16 cellular contexts compared by ENCODE assay signal in genomic region chr11:9016916-9017642, GRCh38. TPM values are rescaled to one million over a fixed set of nuclear protein-coding genes. Genes with fewer than 3 reads are reported as not detected.
DNase-seq lines count a peak whose midpoint lies in the region; ATAC-seq, FAIRE-seq and TF ChIP-seq lines count a peak whose summit lies in the region.
"Had no signal": no experiment of that assay in that cellular context is flagged by ENCODE, and none has a peak within 500 bp of the region (broad histone marks: within the 10 kb centered on the region; RNA-seq: fewer than 3 reads in every experiment).

No MANE protein-coding gene starts in this region.

- WGBS in HepG2 (ENCODE audit: low lambda C conversion rate), result 67% methylated on average over 6 of the region's 6 CpGs

- DNase-seq in EH (ENCODE audit: low read depth) (peak; percentile 10), OCI-LY7 (ENCODE audit: low spot score) (no peak), HepG2 (ENCODE audit: low spot score) (no peak), NCI-H526 (lab: John Stamatoyannopoulos, UW) (no peak), SIG-M5 (lab: John Stamatoyannopoulos, UW) (no peak), NCI-H1930 (lab: John Stamatoyannopoulos, UW) (no peak)
- DNase-seq: activated CD8-positive, alpha-beta T cell treated with anti-CD3 and anti-CD28 coated beads for 36 hours; activated T-cell treated with anti-CD3 and anti-CD28 coated beads, Interleukin-2, amount 50 U/mL, for 48 hours; Calu3; NCI-H2107; NCI-H774; stimulated activated naive B cell treated with anti-CD40 and anti-IgM and Interleukin-4, amounts not matched to agents 10 μg/mL and 1 μg/mL and 100 μg/mL, for 72 hours had no signal

- H3K27me3 ChIP-seq in Loucy (ENCODE audit: insufficient read depth, low read length, poor library complexity, severe bottlenecking) (no peaks in the 10 kb centered on the region), HepG2 (ENCODE audit: control insufficient read depth in 1 of 2, insufficient read depth in 2 of 2, low read length in 2 of 2) (peaks cover 0 to 22% of the 10 kb centered on the region in 2 experiments; a peak in 4 of 5 replicates)
- H3K27me3 ChIP-seq: gastroesophageal sphincter, thyroid gland had no signal

- ATAC-seq in HepG2 (no peak), GM18511 (IDR thresholded peaks at IDR 0.05; ENCODE audit: unreplicated experiment) (no peak)
- ATAC-seq: activated CD8-positive, alpha-beta T cell treated with anti-CD3 and anti-CD28 coated beads for 36 hours had no signal

- H3K79me2 ChIP-seq in Loucy (ENCODE audit: insufficient read depth, low read length) (no peaks in the 10 kb centered on the region), OCI-LY7 (ENCODE audit: insufficient read depth, low read depth, low read length) (no peaks in the 10 kb centered on the region), HepG2 (ENCODE audit: insufficient read depth, low read length) (no peaks in the 10 kb centered on the region)

- no peak for TF ChIP-seq EP300 in HepG2 (IDR thresholded peaks at IDR 0.05; ENCODE audit: low read depth in 2 of 2, low read length in 2 of 2)
- no peak for TF ChIP-seq EP300 in HepG2 (CRISPR knock-in tag; IDR thresholded peaks at IDR 0.05; ENCODE audit: borderline replicate concordance)

- no peak overlapping the region for H3K27ac ChIP-seq in OCI-LY7 (ENCODE audit: low read depth, low read length, poor library complexity, severe bottlenecking)
- H3K27ac ChIP-seq in HepG2 (ENCODE audit: extremely low read length, insufficient read depth, low read length), result no peak overlapping the region
- H3K27ac ChIP-seq: gastroesophageal sphincter, thyroid gland had no signal

- TF ChIP-seq RAD21 in HepG2 (CRISPR knock-in tag; IDR thresholded peaks at IDR 0.05), result no peak

- intact Hi-C loops in OCI-LY7 (cut with micrococcal nuclease; ENCODE audit: unreplicated experiment) (no loop called here), HepG2 (cut with micrococcal nuclease; ENCODE audit: unreplicated experiment) (loop anchor here (5.0 to 10.0 kb wide), 2 partner anchors 78 to 490 kb away; partner anchors contain the start of gene SCUBE2)

- no peaks in the 10 kb centered on the region for H3K4me1 ChIP-seq in Loucy (ENCODE audit: insufficient read depth, low read length, poor library complexity, severe bottlenecking)
- no peaks in the 10 kb centered on the region for H3K4me1 ChIP-seq in OCI-LY7 (ENCODE audit: insufficient read depth, low read length, poor library complexity, severe bottlenecking)
- no peaks in the 10 kb centered on the region for H3K4me1 ChIP-seq in HepG2 (ENCODE audit: insufficient read depth, low read length)

- TF ChIP-seq POLR2A in HepG2 (IDR thresholded peaks at IDR 0.05; ENCODE audit: insufficient read depth in 1 of 2, low read depth in 2 of 2, low read length in 2 of 2), result no peak

- FAIRE-seq in HepG2 (lab: Jason Lieb, UNC), result no peak

- H3K4me3 ChIP-seq in Loucy (ENCODE audit: low read length, poor library complexity, severe bottlenecking), result no peak overlapping the region
- H3K4me3 ChIP-seq in OCI-LY7 (ENCODE audit: low read depth, low read length, poor library complexity, severe bottlenecking), result no peak overlapping the region
- H3K4me3 ChIP-seq in HepG2 (replicated peaks in 1 of 3; ENCODE audit: insufficient read depth in 1 of 3, low read depth in 2 of 3, low read length in 3 of 3), result no peak overlapping the region
- H3K4me3 ChIP-seq: gastroesophageal sphincter, thyroid gland had no signal

- H3K9me2 ChIP-seq in Loucy (replicated peaks; ENCODE audit: low read depth, low read length) (no peaks in the 10 kb centered on the region), OCI-LY7 (ENCODE audit: insufficient read depth, low read length) (no peaks in the 10 kb centered on the region)

- H3K36me3 ChIP-seq in Loucy (ENCODE audit: insufficient read depth, low read length) (no peaks in the 10 kb centered on the region), OCI-LY7 (ENCODE audit: insufficient read depth, low read length) (no peaks in the 10 kb centered on the region), HepG2 (replicated peaks in 1 of 2; ENCODE audit: control insufficient read depth in 1 of 2, insufficient read depth in 2 of 2, low read length in 2 of 2) (no peaks in the 10 kb centered on the region)
- H3K36me3 ChIP-seq: gastroesophageal sphincter, thyroid gland had no signal

- TF ChIP-seq CTCF in Loucy (conservative IDR thresholded peaks at IDR 0.05; ENCODE audit: low read length) (no peak), OCI-LY7 (conservative IDR thresholded peaks at IDR 0.05; ENCODE audit: low read length) (no peak), HepG2 (CRISPR knock-in tag; IDR thresholded peaks at IDR 0.05) (no peak)

- H2AFZ ChIP-seq in Loucy (ENCODE audit: low read length), result peak overlapping the region; percentile 44
- peak overlapping the region; percentile 11 for H2AFZ ChIP-seq in OCI-LY7 (ENCODE audit: low read length)
- H2AFZ ChIP-seq in HepG2 (ENCODE audit: low read length), result no peak overlapping the region

- H3K9ac ChIP-seq in Loucy (ENCODE audit: low read depth, low read length, poor library complexity, severe bottlenecking), result no peak overlapping the region
- no peak overlapping the region for H3K9ac ChIP-seq in HepG2 (ENCODE audit: insufficient read depth, low read depth, low read length)

- POLR2A ChIA-PET in OCI-LY7 (lab: Charles Lee), result interaction anchor here (0.6 to 1.4 kb wide), 3 partner anchors 9 to 336 kb away, joined by 3 to 4 read pairs (median 3); no protein-coding TSS in a partner anchor
- POLR2A ChIA-PET in HepG2 (lab: Yijun Ruan, JAX), result no interaction called here

- in situ Hi-C loops in HepG2 (cut with HindIII; ENCODE audit: extremely low pct_ligation_motif_present, low pct_unique_long_range_greater_than_20kb), result loop anchor here (5.0 kb wide), 1 partner anchor 115 kb away; no protein-coding TSS in a partner anchor

- BruUV-seq in OCI-LY7 (replicated peaks; lab: Mats Ljungman, UMichigan) (no TSS peak), HepG2 (replicated peaks; lab: Mats Ljungman, UMichigan) (no TSS peak)

- H4K20me1 ChIP-seq in Loucy (ENCODE audit: insufficient read depth, low read length, poor library complexity, severe bottlenecking), result no peaks in the 10 kb centered on the region
- no peaks in the 10 kb centered on the region for H4K20me1 ChIP-seq in OCI-LY7 (ENCODE audit: insufficient read depth, low read length)
- no peaks in the 10 kb centered on the region for H4K20me1 ChIP-seq in HepG2 (ENCODE audit: insufficient read depth, low read length)

- CTCF ChIA-PET in OCI-LY7 (lab: Charles Lee; ENCODE audit: unreplicated experiment), result no interaction called here
- CTCF ChIA-PET in HepG2 (lab: Yijun Ruan, JAX; ENCODE audit: low intra/inter-chr PET ratio, low total read pairs), result interaction anchor here (3.0 kb wide), 1 partner anchor 120 kb away, joined by 19 read pairs; no protein-coding TSS in a partner anchor

- H3F3A ChIP-seq in Loucy (ENCODE audit: low read depth), result no peaks in the 10 kb centered on the region

- H3K9me3 ChIP-seq in Loucy (ENCODE audit: insufficient read depth, low read depth, low read length), result no peaks in the 10 kb centered on the region
- no peaks in the 10 kb centered on the region for H3K9me3 ChIP-seq in OCI-LY7 (ENCODE audit: low read length)
- H3K9me3 ChIP-seq in HepG2 (ENCODE audit: low read length), result no peaks in the 10 kb centered on the region
- H3K9me3 ChIP-seq: gastroesophageal sphincter, thyroid gland had no signal

- H3K4me2 ChIP-seq in Loucy (ENCODE audit: low read depth, low read length, poor library complexity, severe bottlenecking) (no peak overlapping the region), OCI-LY7 (ENCODE audit: low read length) (no peak overlapping the region), HepG2 (ENCODE audit: low read depth, low read length) (no peak overlapping the region)

RNA-seq across cellular contexts. Expression of gene NRIP3, which starts 13.3 kb away (rescaled TPM):
- not detected in 2 replicates for total RNA-seq in OCI-LY7 (2014; rRNA removed; shearing (Covaris generic))
- total RNA-seq in OCI-LY7 (2022) (not detected in 2 replicates), HepG2 (2016; rRNA removed; fragmentation: Illumina TruSeq; extraction: Trizol) (0.07 and 0.24 TPM in 2 replicates)
- total RNA-seq in HepG2 (2016; cell fraction: cytosol; rRNA removed; fragmentation: Illumina TruSeq; extraction: Trizol; ENCODE audit: low read depth), result not detected in 2 replicates
- total RNA-seq in HepG2 (2016; cell fraction: insoluble cytoplasmic fraction; rRNA removed; fragmentation: Illumina TruSeq; extraction: Trizol), result 0.04 and 0.06 TPM in 2 replicates
- 0.07 and 0.12 TPM in 2 replicates for total RNA-seq in HepG2 (2016; cell fraction: membrane; rRNA removed; fragmentation: Illumina TruSeq; extraction: Trizol)
- total RNA-seq in HepG2 (2016; cell fraction: nucleus; rRNA removed; fragmentation: Illumina TruSeq; extraction: Trizol), result not detected in 2 replicates
- polyA plus RNA-seq in HepG2 (2011; rRNA removed), result 0.03 and 0.04 TPM in 2 replicates
- 0.04 and 0.06 TPM in 2 replicates for polyA plus RNA-seq in HepG2 (2011; cell fraction: cytosol; rRNA removed)
- polyA plus RNA-seq in HepG2 (2011; cell fraction: nucleus; rRNA removed), result 0.05 and 0.19 TPM in 2 replicates
- polyA plus RNA-seq in HepG2 (2012), result 0.07 and 0.12 TPM in 2 replicates
- not detected in 2 replicates for polyA plus RNA-seq in HepG2 (2016; cell fraction: cytosol; fragmentation: Illumina TruSeq; extraction: Trizol; ENCODE audit: low read depth)
- not detected in 2 replicates for polyA plus RNA-seq in HepG2 (2016; cell fraction: insoluble cytoplasmic fraction; fragmentation: Illumina TruSeq; extraction: Trizol; ENCODE audit: low read depth)
- polyA plus RNA-seq in HepG2 (2016; cell fraction: membrane; fragmentation: Illumina TruSeq; extraction: Trizol; ENCODE audit: low read depth), result not detected in 2 replicates
- not detected in 2 replicates for polyA plus RNA-seq in HepG2 (2016; cell fraction: nucleus; fragmentation: Illumina TruSeq; extraction: Trizol; ENCODE audit: insufficient read depth, low read depth)
- polyA minus RNA-seq in HepG2 (2011; rRNA and poly(A)+ RNA removed; ENCODE audit: low replicate concordance), result 0.06 TPM in 1 of 2 replicates, not detected in the other
- not detected in 2 replicates for polyA minus RNA-seq in HepG2 (2011; cell fraction: cytosol; rRNA and poly(A)+ RNA removed)
- not detected in 2 replicates for polyA minus RNA-seq in HepG2 (2011; cell fraction: nucleus; rRNA and poly(A)+ RNA removed)

RNA-seq across cellular contexts. Expression of gene TMEM9B, which starts 52.8 kb away (rescaled TPM):
- 8.5 and 13.4 TPM in 2 replicates for total RNA-seq in OCI-LY7 (2014; rRNA removed; shearing (Covaris generic))
- total RNA-seq in OCI-LY7 (2022), result 13.0 and 14.8 TPM in 2 replicates
- total RNA-seq in HepG2 (2016; rRNA removed; fragmentation: Illumina TruSeq; extraction: Trizol), result 17.4 and 20.8 TPM in 2 replicates
- 12.2 and 14.3 TPM in 2 replicates for total RNA-seq in HepG2 (2016; cell fraction: cytosol; rRNA removed; fragmentation: Illumina TruSeq; extraction: Trizol; ENCODE audit: low read depth)
- total RNA-seq in HepG2 (2016; cell fraction: insoluble cytoplasmic fraction; rRNA removed; fragmentation: Illumina TruSeq; extraction: Trizol), result 17.2 and 21.3 TPM in 2 replicates
- total RNA-seq in HepG2 (2016; cell fraction: membrane; rRNA removed; fragmentation: Illumina TruSeq; extraction: Trizol), result 25.3 and 25.6 TPM in 2 replicates
- 13.8 and 15.3 TPM in 2 replicates for total RNA-seq in HepG2 (2016; cell fraction: nucleus; rRNA removed; fragmentation: Illumina TruSeq; extraction: Trizol)
- 12.3 and 12.4 TPM in 2 replicates for polyA plus RNA-seq in HepG2 (2011; rRNA removed)
- 6.4 and 13.3 TPM in 2 replicates for polyA plus RNA-seq in HepG2 (2011; cell fraction: cytosol; rRNA removed)
- 2.8 and 4.6 TPM in 2 replicates for polyA plus RNA-seq in HepG2 (2011; cell fraction: nucleus; rRNA removed)
- polyA plus RNA-seq in HepG2 (2012), result 13.0 and 19.3 TPM in 2 replicates
- polyA plus RNA-seq in HepG2 (2016; cell fraction: cytosol; fragmentation: Illumina TruSeq; extraction: Trizol; ENCODE audit: low read depth), result 14.7 and 19.1 TPM in 2 replicates
- 21.0 and 21.7 TPM in 2 replicates for polyA plus RNA-seq in HepG2 (2016; cell fraction: insoluble cytoplasmic fraction; fragmentation: Illumina TruSeq; extraction: Trizol; ENCODE audit: low read depth)
- polyA plus RNA-seq in HepG2 (2016; cell fraction: membrane; fragmentation: Illumina TruSeq; extraction: Trizol; ENCODE audit: low read depth), result 23.1 and 24.9 TPM in 2 replicates
- 24.7 and 25.5 TPM in 2 replicates for polyA plus RNA-seq in HepG2 (2016; cell fraction: nucleus; fragmentation: Illumina TruSeq; extraction: Trizol; ENCODE audit: insufficient read depth, low read depth)
- 5.0 and 18.1 TPM in 2 replicates for polyA minus RNA-seq in HepG2 (2011; rRNA and poly(A)+ RNA removed; ENCODE audit: low replicate concordance)
- 3.5 and 4.5 TPM in 2 replicates for polyA minus RNA-seq in HepG2 (2011; cell fraction: cytosol; rRNA and poly(A)+ RNA removed)
- polyA minus RNA-seq in HepG2 (2011; cell fraction: nucleus; rRNA and poly(A)+ RNA removed), result 5.5 and 6.5 TPM in 2 replicates
